In genomic region chr10:90337316-90337715, GRCh38 we compare ENCODE assay signal across 29 cellular contexts.
"Had no signal": no experiment of that assay in that cellular context is flagged by ENCODE, and none has a peak within 500 bp of the region (broad histone marks: within the 10 kb centered on the region; RNA-seq: fewer than 3 reads in every experiment).

No MANE protein-coding gene starts in this region.

- H3K4me3 Mint-ChIP-seq: stimulated activated effector memory CD8-positive, alpha-beta T cell treated with anti-CD3 and anti-CD28 coated beads, Interleukin-12 subunit alpha, Interleukin-12 subunit beta, amount 100 ng/mL, for 72 hours; stimulated activated memory B cell treated with anti-CD40 and anti-IgM and Interleukin-4, amounts not matched to agents 10 μg/mL and 1 μg/mL and 100 μg/mL, for 72 hours; stimulated activated naive B cell treated with anti-CD40 and anti-IgM and Interleukin-4, amounts not matched to agents 10 μg/mL and 1 μg/mL and 100 μg/mL, for 72 hours; stimulated activated naive CD8-positive, alpha-beta T cell treated with anti-CD3 and anti-CD28 coated beads, Interleukin-15, amount 100 ng/mL, for 72 hours; stimulated activated naive CD8-positive, alpha-beta T cell treated with anti-CD3 and anti-CD28 coated beads, Interleukin-15, Interleukin-2, amounts not matched to agents 100 ng/mL and 50 ng/mL, for 24 hours; type B pancreatic cell had no signal

- H3K4me3 ChIP-seq: stomach, suprapubic skin, testis, thoracic aorta, thyroid gland, tibial artery, tibial nerve, transverse colon, upper lobe of left lung, upper lobe of right lung, uterus, vagina had no signal

- DNase-seq: stimulated activated CD4-positive, alpha-beta T cell treated with anti-CD3 and anti-CD28 coated beads, Interleukin-2, amount 100 ng/mL, for 48 hours; stimulated activated CD4-positive, alpha-beta T cell treated with anti-CD3 and anti-CD28 coated beads, Interleukin-4, amount 100 ng/mL, for 1 hour; stimulated activated CD4-positive, alpha-beta T cell treated with anti-CD3 and anti-CD28 coated beads, Interleukin-4, amount 100 ng/mL, for 24 hours; stimulated activated CD4-positive, alpha-beta T cell treated with anti-CD3 and anti-CD28 coated beads, Interleukin-4, amount 100 ng/mL, for 4 hours; stimulated activated CD8-positive, alpha-beta memory T cell treated with anti-CD3 and anti-CD28 coated beads, Interleukin-4, amount 100 ng/mL, for 48 hours; stimulated activated naive B cell treated with anti-CD40 and anti-IgM and Interleukin-4, amounts not matched to agents 10 μg/mL and 1 μg/mL and 100 μg/mL, for 72 hours; stimulated activated naive CD4-positive, alpha-beta T cell; stimulated activated naive CD4-positive, alpha-beta T cell treated with Interleukin-2 at 50 U/mL for 16 hours; stimulated activated naive CD8-positive, alpha-beta T cell treated with anti-CD3 and anti-CD28 coated beads, Interleukin-15, amount 100 ng/mL, for 72 hours; stimulated activated naive CD8-positive, alpha-beta T cell treated with anti-CD3 and anti-CD28 coated beads, Interleukin-15, Interleukin-2, amounts not matched to agents 100 U/mL and 50 U/mL, for 24 hours; stomach; substantia nigra; testis; thyroid gland; tibial artery; transverse colon; trophoblast cell; upper lobe of left lung; upper lobe of right lung; uterus had no signal

- H3K27ac Mint-ChIP-seq: stimulated activated effector memory CD8-positive, alpha-beta T cell treated with anti-CD3 and anti-CD28 coated beads, Interleukin-12 subunit alpha, Interleukin-12 subunit beta, amount 100 ng/mL, for 72 hours; stimulated activated memory B cell treated with anti-CD40 and anti-IgM and Interleukin-4, amounts not matched to agents 10 μg/mL and 1 μg/mL and 100 μg/mL, for 72 hours; stimulated activated naive B cell treated with anti-CD40 and anti-IgM and Interleukin-4, amounts not matched to agents 10 μg/mL and 1 μg/mL and 100 μg/mL, for 72 hours; stimulated activated naive CD8-positive, alpha-beta T cell treated with anti-CD3 and anti-CD28 coated beads, Interleukin-15, amount 100 ng/mL, for 72 hours; stimulated activated naive CD8-positive, alpha-beta T cell treated with anti-CD3 and anti-CD28 coated beads, Interleukin-15, Interleukin-2, amounts not matched to agents 100 ng/mL and 50 ng/mL, for 24 hours; type B pancreatic cell had no signal

- H3K9me3 Mint-ChIP-seq: stimulated activated memory B cell treated with anti-CD40 and anti-IgM and Interleukin-4, amounts not matched to agents 10 μg/mL and 1 μg/mL and 100 μg/mL, for 72 hours; stimulated activated naive B cell treated with anti-CD40 and anti-IgM and Interleukin-4, amounts not matched to agents 10 μg/mL and 1 μg/mL and 100 μg/mL, for 72 hours; stimulated activated naive CD8-positive, alpha-beta T cell treated with anti-CD3 and anti-CD28 coated beads, Interleukin-15, Interleukin-2, amounts not matched to agents 100 ng/mL and 50 ng/mL, for 24 hours; type B pancreatic cell had no signal

- ATAC-seq: stimulated activated effector memory CD8-positive, alpha-beta T cell treated with anti-CD3 and anti-CD28 coated beads, Interleukin-12 subunit alpha, Interleukin-12 subunit beta, amount 100 ng/mL, for 72 hours; stimulated activated memory B cell treated with anti-CD40 and anti-IgM and Interleukin-4, amounts not matched to agents 10 μg/mL and 1 μg/mL and 100 μg/mL, for 72 hours; stimulated activated naive B cell treated with anti-CD40 and anti-IgM and Interleukin-4, amounts not matched to agents 10 μg/mL and 1 μg/mL and 100 μg/mL, for 72 hours; stimulated activated naive CD8-positive, alpha-beta T cell treated with anti-CD3 and anti-CD28 coated beads, Interleukin-15, amount 100 ng/mL, for 72 hours; stimulated activated naive CD8-positive, alpha-beta T cell treated with anti-CD3 and anti-CD28 coated beads, Interleukin-15, Interleukin-2, amounts not matched to agents 100 U/mL and 50 U/mL, for 24 hours; upper lobe of right lung had no signal

- H3K9me3 ChIP-seq: stomach, suprapubic skin, testis, thoracic aorta, thyroid gland, tibial artery, tibial nerve, transverse colon, upper lobe of left lung, upper lobe of right lung, uterus, vagina had no signal

- H3K36me3 Mint-ChIP-seq: stimulated activated effector memory CD8-positive, alpha-beta T cell treated with anti-CD3 and anti-CD28 coated beads, Interleukin-12 subunit alpha, Interleukin-12 subunit beta, amount 100 ng/mL, for 72 hours; stimulated activated memory B cell treated with anti-CD40 and anti-IgM and Interleukin-4, amounts not matched to agents 10 μg/mL and 1 μg/mL and 100 μg/mL, for 72 hours; stimulated activated naive B cell treated with anti-CD40 and anti-IgM and Interleukin-4, amounts not matched to agents 10 μg/mL and 1 μg/mL and 100 μg/mL, for 72 hours; type B pancreatic cell had no signal

- H3K27me3 Mint-ChIP-seq: stimulated activated memory B cell treated with anti-CD40 and anti-IgM and Interleukin-4, amounts not matched to agents 10 μg/mL and 1 μg/mL and 100 μg/mL, for 72 hours; stimulated activated naive CD8-positive, alpha-beta T cell treated with anti-CD3 and anti-CD28 coated beads, Interleukin-15, amount 100 ng/mL, for 72 hours had no signal

- H3K27ac ChIP-seq: stomach, suprapubic skin, testis, thoracic aorta, thyroid gland, tibial artery, tibial nerve, transverse colon, upper lobe of left lung, upper lobe of right lung, uterus, vagina had no signal

- H3K4me1 Mint-ChIP-seq: stimulated activated effector memory CD8-positive, alpha-beta T cell treated with anti-CD3 and anti-CD28 coated beads, Interleukin-12 subunit alpha, Interleukin-12 subunit beta, amount 100 ng/mL, for 72 hours; stimulated activated memory B cell treated with anti-CD40 and anti-IgM and Interleukin-4, amounts not matched to agents 10 μg/mL and 1 μg/mL and 100 μg/mL, for 72 hours; stimulated activated naive B cell treated with anti-CD40 and anti-IgM and Interleukin-4, amounts not matched to agents 10 μg/mL and 1 μg/mL and 100 μg/mL, for 72 hours; stimulated activated naive CD8-positive, alpha-beta T cell treated with anti-CD3 and anti-CD28 coated beads, Interleukin-15, amount 100 ng/mL, for 72 hours had no signal

- FAIRE-seq: urothelium cell line had no signal

- H3K4me1 ChIP-seq: stomach, suprapubic skin, testis, thyroid gland, tibial artery, tibial nerve, transverse colon, upper lobe of left lung, upper lobe of right lung, uterus, vagina had no signal

- H3K27me3 ChIP-seq: stomach, suprapubic skin, testis, thyroid gland, tibial artery, tibial nerve, transverse colon, upper lobe of left lung, upper lobe of right lung, uterus, vagina had no signal

- H3K36me3 ChIP-seq: stomach, suprapubic skin, thoracic aorta, thyroid gland, tibial artery, tibial nerve, transverse colon, upper lobe of left lung, upper lobe of right lung, uterus, vagina had no signal
